In the genomic region with DNA sequence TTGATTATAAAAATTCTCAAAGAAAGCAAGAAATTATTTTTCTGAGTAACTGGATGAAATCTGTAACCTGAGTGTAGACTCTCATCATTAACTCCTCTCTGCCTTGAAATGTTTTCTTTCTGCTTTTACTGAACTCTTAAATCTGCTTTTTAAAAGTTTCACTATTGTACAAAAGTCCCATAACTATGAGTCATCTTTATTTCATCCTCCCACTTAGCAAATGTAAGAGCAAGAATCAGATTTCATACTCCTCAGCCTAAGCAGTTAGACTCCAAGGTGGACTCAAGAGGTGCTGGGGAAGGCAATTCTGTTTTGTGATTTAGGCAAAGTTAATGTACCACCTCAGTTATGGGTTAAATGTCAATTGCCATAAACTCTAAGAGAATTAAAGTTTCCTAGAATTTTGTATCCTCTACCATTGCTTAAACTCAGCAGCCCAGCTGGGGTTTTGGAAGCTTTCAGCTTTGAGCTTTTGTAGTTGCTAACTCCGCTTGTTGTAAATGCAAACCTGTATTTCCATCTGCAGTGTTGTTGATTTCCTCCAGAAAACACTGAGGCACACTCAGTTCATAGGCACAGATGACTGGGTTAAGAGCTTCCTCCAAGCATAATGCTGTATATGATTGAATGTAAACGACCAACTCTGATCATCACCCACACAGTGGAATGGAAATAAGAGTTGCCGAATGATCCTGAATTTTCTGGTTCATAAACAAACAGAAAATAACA, we compare ENCODE assay signal across 1 cellular context.
TF ChIP-seq lines count a peak whose summit lies in the region.

No MANE protein-coding gene starts in this region.

TF ChIP-seq in HepG2, 621 proteins besides CTCF, POLR2A, EP300 and RAD21 (continued from another document):
- TF ChIP-seq GRHL1 (CRISPR knock-in tag; conservative IDR thresholded peaks at IDR 0.05), result no peak
- no peak for TF ChIP-seq ARNT2 (CRISPR knock-in tag; IDR thresholded peaks at IDR 0.05; ENCODE audit: low read depth)
- TF ChIP-seq E2F5 (CRISPR knock-in tag; conservative IDR thresholded peaks at IDR 0.05), result no peak
- TF ChIP-seq ZNF891 (CRISPR knock-in tag; IDR thresholded peaks at IDR 0.05), result no peak
- no peak for TF ChIP-seq ZNF318 (CRISPR knock-in tag; IDR thresholded peaks at IDR 0.05)
